Comparison of ENCODE assay signal across 4 cellular contexts in genomic region chr6:42674343-42674742, GRCh38. TPM values are rescaled to one million over a fixed set of nuclear protein-coding genes. Genes with fewer than 3 reads are reported as not detected.
"Had no signal": no experiment of that assay in that cellular context is flagged by ENCODE, and none has a peak within 500 bp of the region (broad histone marks: within the 10 kb centered on the region; RNA-seq: fewer than 3 reads in every experiment).

No MANE protein-coding gene starts in this region.

RNA-seq across cellular contexts. Expression of gene PRPH2, which starts 48.1 kb away (rescaled TPM):
- total RNA-seq: activated CD8-positive, alpha-beta T cell treated with anti-CD3 and anti-CD28 coated beads for 36 hours; activated T-helper 2 cell treated with anti-CD3 and anti-CD28 coated beads, Interferon-gamma antibody, Interleukin-2, Interleukin-4, amounts not matched to agents 10 μg/mL and 5 μg/mL and 100 μg/mL, durations not matched to agents 14 hours and 24 hours and 36 hours; PC-9; T-helper 2 cell treated with Interferon-gamma antibody and Interleukin-4, amounts not matched to agents 100 ng/mL and 5 ng/mL, for 36 hours had no signal
